Comparison of ENCODE assay signal across 21 cellular contexts in genomic region chr20:63606701-63607100, GRCh38. TPM values are rescaled to one million over a fixed set of nuclear protein-coding genes. Genes with fewer than 3 reads are reported as not detected.
DNase-seq lines count a peak whose midpoint lies in the region; ATAC-seq and TF ChIP-seq lines count a peak whose summit lies in the region.
"Had no signal": no experiment of that assay in that cellular context is flagged by ENCODE, and none has a peak within 500 bp of the region (broad histone marks: within the 10 kb centered on the region; RNA-seq: fewer than 3 reads in every experiment).

No MANE protein-coding gene starts in this region.

- no peak overlapping the region for H3K18ac ChIP-seq in IMR-90 (ENCODE audit: low read depth, low read length)

- H3K4me2 ChIP-seq in IMR-90 (ENCODE audit: low read depth, low read length), result no peak overlapping the region
- H3K4me2 ChIP-seq: KMS-11 had no signal

- H3K36me3 Mint-ChIP-seq in CD14-positive monocyte, result peaks cover 29 to 56% of the 10 kb centered on the region in 2 donors
- H3K36me3 Mint-ChIP-seq in T-helper 17 cell (ENCODE audit: low read depth), result peaks cover 5% of the 10 kb centered on the region

- CTCF ChIA-PET in IMR-90 (lab: Yijun Ruan, JAX), result no interaction called here

- no peak for DNase-seq in CD14-positive monocyte (ENCODE audit: low spot score)
- no peak for DNase-seq in IMR-90
- DNase-seq in T-helper 17 cell, result no peak
- DNase-seq in left lung, result peak in 1 of 2 donors; percentile 46
- no peak for DNase-seq in GM19240 (ENCODE audit: insufficient read length, low spot score)
- DNase-seq in DMS53 treated with DMSO at 0.1 percent for 48 hours (lab: John Stamatoyannopoulos, UW; ENCODE audit: unreplicated experiment), result no peak
- DNase-seq: Calu3; CD8-positive, alpha-beta memory T cell; DMS153; NCI-H1092; NCI-H1436; NCI-H187 treated with DMSO at 0.1 percent for 48 hours; NCI-H69; SIG-M5 had no signal

- peak overlapping the region; percentile 37 for H2AK9ac ChIP-seq in IMR-90 (replicated peaks; ENCODE audit: low read depth, low read length, poor library complexity)

- no peak overlapping the region for H3K14ac ChIP-seq in IMR-90 (replicated peaks; ENCODE audit: low read depth, low read length)

- no peaks in the 10 kb centered on the region for H3K27me3 ChIP-seq in IMR-90 (ENCODE audit: control insufficient read depth, insufficient read depth, low read length)
- H3K27me3 ChIP-seq in left lung, result no peaks in the 10 kb centered on the region

- peaks cover 4 to 32% of the 10 kb centered on the region in 2 experiments; a peak in 2 of 4 replicates for H3K79me1 ChIP-seq in IMR-90 (ENCODE audit: low read depth in 1 of 2, low read length in 2 of 2)

- no peaks in the 10 kb centered on the region for H3K9me3 ChIP-seq in IMR-90 (ENCODE audit: control insufficient read depth, insufficient read depth, low read length)
- no peaks in the 10 kb centered on the region for H3K9me3 ChIP-seq in T-helper 17 cell (ENCODE audit: control insufficient read depth, low read length, poor library complexity, severe bottlenecking)
- no peaks in the 10 kb centered on the region for H3K9me3 ChIP-seq in left lung

- intact Hi-C loops in CD14-positive monocyte (cut with micrococcal nuclease), result no loop called here
- intact Hi-C loops in IMR-90 (cut with micrococcal nuclease), result no loop called here
- intact Hi-C loops in left lung (cut with DNase I), result no loop called here

- no peak overlapping the region for H3K27ac ChIP-seq in IMR-90 (ENCODE audit: insufficient read depth, low read length)
- H3K27ac ChIP-seq in left lung, result no peak overlapping the region
- H3K27ac ChIP-seq: KMS-11, RWPE1 had no signal

- H3K4ac ChIP-seq in IMR-90 (ENCODE audit: low read depth, low read length), result no peak overlapping the region

- H4K8ac ChIP-seq in IMR-90 (ENCODE audit: low read depth in 2 of 2, low read length in 2 of 2), result no peak overlapping the region

- no TSS peak for BruUV-seq in IMR-90 (replicated peaks; lab: Mats Ljungman, UMichigan)

- H3K4me3 ChIP-seq in IMR-90 (ENCODE audit: insufficient read depth, low read depth, low read length) (no peak overlapping the region), left lung (no peak overlapping the region)

- H3K27me3 Mint-ChIP-seq in CD14-positive monocyte (ENCODE audit: low read depth in 3 of 3) (peaks cover 1 to 5% (median 3%) of the 10 kb centered on the region in 3 donors), T-helper 17 cell (no peaks in the 10 kb centered on the region)
- H3K27me3 Mint-ChIP-seq: CD8-positive, alpha-beta memory T cell had no signal

- H2BK120ac ChIP-seq in IMR-90 (ENCODE audit: low read depth, low read length), result no peak overlapping the region

- in situ Hi-C loops in IMR-90 (cut with MboI; ENCODE audit: low sequenced_read_pairs), result no loop called here

- no peak overlapping the region for H2AK5ac ChIP-seq in IMR-90 (ENCODE audit: low read depth, low read length)

- no peak for TF ChIP-seq RAD21 in IMR-90 (IDR thresholded peaks at IDR 0.05; ENCODE audit: low read length)

- dilution Hi-C loops in IMR-90 (cut with HindIII; ENCODE audit: low sequenced_read_pairs, unreplicated experiment), result no loop called here

- H3K23ac ChIP-seq in IMR-90 (ENCODE audit: low read depth, low read length), result no peak overlapping the region

- H2BK5ac ChIP-seq in IMR-90 (ENCODE audit: low read depth, low read length, poor library complexity, severe bottlenecking), result no peak overlapping the region

- no peak for TF ChIP-seq POLR2A in IMR-90 (IDR thresholded peaks at IDR 0.05; ENCODE audit: low read depth, low read length)

- no peak overlapping the region for H3K56ac ChIP-seq in IMR-90 (ENCODE audit: extremely low read depth, insufficient read depth, low read length)

- ATAC-seq in IMR-90 (ENCODE audit: low read depth) (no peak), T-helper 17 cell (no peak), left lung (peak; percentile 50), GM18498 (IDR thresholded peaks at IDR 0.05; ENCODE audit: unreplicated experiment) (no peak)
- ATAC-seq: HCT116, SK-N-SH treated with all-trans-retinoic acid at 6 μM for 48 hours had no signal

- H3K9me3 Mint-ChIP-seq in CD14-positive monocyte, result peaks cover 0 to 7% (median 2%) of the 10 kb centered on the region in 7 donors

- no peak for TF ChIP-seq CTCF in CD14-positive monocyte (IDR thresholded peaks at IDR 0.05)
- no peak for TF ChIP-seq CTCF in IMR-90 (conservative IDR thresholded peaks at IDR 0.05; ENCODE audit: low read depth, low read length)
- TF ChIP-seq CTCF in left lung (IDR thresholded peaks at IDR 0.05), result no peak

- H4K5ac ChIP-seq in IMR-90 (ENCODE audit: low read depth, low read length), result no peak overlapping the region

- no peaks in the 10 kb centered on the region for H3K4me1 ChIP-seq in IMR-90 (ENCODE audit: control insufficient read depth, insufficient read depth, low read length)
- peaks cover 0 to 16% of the 10 kb centered on the region in 2 donors for H3K4me1 ChIP-seq in left lung

- H3K36me3 ChIP-seq in IMR-90 (ENCODE audit: control insufficient read depth, insufficient read depth, low read length), result peaks cover 14% of the 10 kb centered on the region
- peaks cover 0 to 30% of the 10 kb centered on the region in 2 donors for H3K36me3 ChIP-seq in left lung

- H3K9me1 ChIP-seq in IMR-90 (ENCODE audit: insufficient read depth, low read length), result no peaks in the 10 kb centered on the region

- 100% methylated on average over 1 of the region's 9 CpGs; no CpG with 5 or more reads in 1 of the 2 experiments for WGBS in IMR-90 (ENCODE audit: extremely low coverage in 2 of 2, insufficient read length in 1 of 2), 2 experiments

- H3K4me3 Mint-ChIP-seq in CD14-positive monocyte (peak overlapping the region; percentile 48 to 53), T-helper 17 cell (no peak overlapping the region)
- H3K4me3 Mint-ChIP-seq: CD8-positive, alpha-beta memory T cell had no signal

- H2AFZ ChIP-seq in IMR-90 (replicated peaks; ENCODE audit: low read length, poor library complexity), result no peak overlapping the region

- no peak overlapping the region for H2BK15ac ChIP-seq in IMR-90 (ENCODE audit: low read depth, low read length)

- no peak overlapping the region for H2BK20ac ChIP-seq in IMR-90 (ENCODE audit: low read depth, low read length)

- H3K4me1 Mint-ChIP-seq in CD14-positive monocyte (peaks cover 29% of the 10 kb centered on the region), T-helper 17 cell (peaks cover 4% of the 10 kb centered on the region)

- no peak overlapping the region for H4K91ac ChIP-seq in IMR-90 (ENCODE audit: insufficient read depth, low read depth, low read length)

- POLR2A ChIA-PET in IMR-90 (lab: Charles Lee; ENCODE audit: unreplicated experiment), result no interaction called here

- H4K20me1 ChIP-seq in IMR-90 (ENCODE audit: insufficient read depth, low read length), result peaks cover 12% of the 10 kb centered on the region; the same call in 1 of the 2 replicates

- peak overlapping the region in 5 of 7 donors; percentile 6 to 88 (median 60) for H3K27ac Mint-ChIP-seq in CD14-positive monocyte
- H3K27ac Mint-ChIP-seq in T-helper 17 cell, result peak overlapping the region; percentile 47

- H3K9ac ChIP-seq in IMR-90 (ENCODE audit: low read depth, low read length), result no peak overlapping the region
- H3K9ac ChIP-seq: KMS-11 had no signal

TF ChIP-seq in IMR-90, 13 proteins besides CTCF, POLR2A, EP300 and RAD21 (continues in another document):
- TF ChIP-seq ELK1 (IDR thresholded peaks at IDR 0.05; ENCODE audit: borderline replicate concordance, low read depth, low read length) (no peak), RCOR1 (IDR thresholded peaks at IDR 0.05; ENCODE audit: insufficient replicate concordance, low read length) (no peak)

RNA-seq across cellular contexts. Expression of gene GMEB2, which starts 20.2 kb away (rescaled TPM):
- polyA plus RNA-seq in CD14-positive monocyte, result 1 to 10 TPM; 2.7 to 3.8 TPM
- total RNA-seq in IMR-90 (2012; rRNA removed), result 5.0 and 5.3 TPM in 2 replicates
- polyA plus RNA-seq in IMR-90 (2012; rRNA removed), result 10.0 and 10.6 TPM in 2 replicates
- 7.2 and 11.4 TPM in 2 replicates for polyA plus RNA-seq in IMR-90 (2012; cell fraction: cytosol; rRNA removed)
- polyA plus RNA-seq in IMR-90 (2012; cell fraction: nucleus; rRNA removed; ENCODE audit: low replicate concordance), result 17.0 and 27.6 TPM in 2 replicates
- total RNA-seq in T-helper 17 cell, result 10 to 100 TPM; 17.3 to 21.0 TPM
- 1 to 10 TPM; 8.1 to 9.8 TPM for total RNA-seq in left lung

RNA-seq across cellular contexts. Expression of gene HELZ2, which starts 32.7 kb away (rescaled TPM):
- polyA plus RNA-seq in CD14-positive monocyte (1 to 10 TPM; 3.0 to 3.3 TPM), IMR-90 (2012; rRNA removed) (10.6 and 12.2 TPM in 2 replicates)
- total RNA-seq in IMR-90 (2012; rRNA removed) (4.2 and 4.7 TPM in 2 replicates), T-helper 17 cell (10 to 100 TPM; 48.0 to 54.8 TPM), left lung (10 to 100 TPM; 45.8 to 53.3 TPM)
- 3.2 and 6.8 TPM in 2 replicates for polyA plus RNA-seq in IMR-90 (2012; cell fraction: cytosol; rRNA removed)
- 10.9 and 32.5 TPM in 2 replicates for polyA plus RNA-seq in IMR-90 (2012; cell fraction: nucleus; rRNA removed; ENCODE audit: low replicate concordance)

RNA-seq across cellular contexts. Expression of gene STMN3, which starts 46.5 kb away (rescaled TPM):
- polyA plus RNA-seq in CD14-positive monocyte (under 1 TPM; 0.10 to 0.15 TPM), IMR-90 (2012; rRNA removed) (62.3 and 67.4 TPM in 2 replicates)
- total RNA-seq in IMR-90 (2012; rRNA removed) (20.3 and 21.1 TPM in 2 replicates), T-helper 17 cell (10 to 100 TPM; 51.0 to 67.4 TPM), left lung (10 to 100 TPM; 12.6 to 13.1 TPM)
- polyA plus RNA-seq in IMR-90 (2012; cell fraction: cytosol; rRNA removed), result 33.4 and 56.7 TPM in 2 replicates
- polyA plus RNA-seq in IMR-90 (2012; cell fraction: nucleus; rRNA removed; ENCODE audit: low replicate concordance), result 57.3 and 74.5 TPM in 2 replicates

RNA-seq across cellular contexts. Expression of gene RTEL1, which starts 51.4 kb away (rescaled TPM):
- polyA plus RNA-seq in CD14-positive monocyte (1 to 10 TPM; 1.0 to 4.8 TPM), IMR-90 (2012; rRNA removed) (18.8 and 22.5 TPM in 2 replicates)
- total RNA-seq in IMR-90 (2012; rRNA removed) (9.4 and 14.7 TPM in 2 replicates), T-helper 17 cell (10 to 100 TPM; 30.7 to 35.0 TPM), left lung (10 to 100 TPM; 22.3 to 38.8 TPM)
- 7.5 and 18.1 TPM in 2 replicates for polyA plus RNA-seq in IMR-90 (2012; cell fraction: cytosol; rRNA removed)
- polyA plus RNA-seq in IMR-90 (2012; cell fraction: nucleus; rRNA removed; ENCODE audit: low replicate concordance), result 121 and 228 TPM in 2 replicates

RNA-seq across cellular contexts. Expression of gene FNDC11, which starts 52.7 kb away (rescaled TPM):
- not detected for polyA plus RNA-seq in CD14-positive monocyte
- total RNA-seq in IMR-90 (2012; rRNA removed), result 0.28 and 0.36 TPM in 2 replicates
- 1.0 and 1.6 TPM in 2 replicates for polyA plus RNA-seq in IMR-90 (2012; rRNA removed)
- 0.57 and 1.9 TPM in 2 replicates for polyA plus RNA-seq in IMR-90 (2012; cell fraction: cytosol; rRNA removed)
- 3.1 and 7.9 TPM in 2 replicates for polyA plus RNA-seq in IMR-90 (2012; cell fraction: nucleus; rRNA removed; ENCODE audit: low replicate concordance)
- under 1 TPM; 0.44 to 0.99 TPM for total RNA-seq in T-helper 17 cell
- total RNA-seq in left lung, result under 1 TPM; 0.23 to 0.60 TPM
- total RNA-seq: Calu3, Daoy, HT1080 had no signal
- polyA plus RNA-seq: CD8-positive, alpha-beta memory T cell had no signal
